ENCODE assay signal across 8 cellular contexts in the genomic region with DNA sequence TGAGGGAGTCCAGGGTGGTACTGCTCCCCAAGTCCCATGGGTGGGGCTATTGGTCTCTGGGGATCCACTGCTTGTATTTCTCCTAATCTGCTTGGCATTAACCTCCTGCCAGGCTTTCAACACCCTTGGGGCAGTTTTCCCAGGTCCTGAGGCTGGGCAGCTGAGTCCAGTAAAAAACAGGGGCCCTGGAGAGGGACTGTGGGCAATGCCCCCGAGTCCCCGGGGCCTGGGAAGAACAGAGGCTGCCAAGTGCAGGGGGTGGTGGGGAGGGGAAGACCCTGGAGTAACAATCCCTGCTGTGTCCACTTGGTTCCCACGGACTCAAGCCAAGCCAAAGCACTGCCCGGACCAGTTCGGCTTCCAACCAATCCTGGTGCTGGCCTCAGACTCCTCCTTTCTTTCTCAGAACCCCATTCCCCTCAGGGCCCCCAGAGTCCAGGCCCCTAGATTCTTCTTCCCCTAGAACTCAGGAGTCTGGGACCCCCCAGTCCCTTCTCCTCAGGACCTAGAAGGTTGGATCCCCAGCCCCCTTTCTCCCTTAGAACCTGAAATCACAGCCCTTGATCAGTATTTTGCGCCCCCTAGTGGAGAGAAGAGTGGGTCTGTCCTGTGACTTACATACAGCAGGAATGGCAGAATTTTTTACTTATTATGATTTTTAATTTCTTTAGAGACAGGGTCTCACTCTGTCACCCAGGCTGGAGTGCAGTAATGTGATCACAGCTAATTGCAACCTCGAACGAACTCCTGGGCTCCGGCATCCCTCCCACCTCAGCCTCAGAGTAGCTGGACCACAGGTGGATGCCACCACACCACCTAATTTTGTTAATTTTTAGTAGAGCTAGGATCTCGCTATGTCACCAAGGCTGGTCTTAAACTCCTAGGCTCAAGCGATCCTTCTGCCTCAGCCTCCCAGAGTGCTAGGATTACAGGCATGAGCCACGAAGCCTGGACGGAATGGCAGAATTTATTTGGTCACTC. TPM values are rescaled to one million over a fixed set of nuclear protein-coding genes. Genes with fewer than 3 reads are reported as not detected.
A peak's percentile ranks its signal among the peaks of the same experiment; 100 is the strongest.
DNase-seq lines count a peak whose midpoint lies in the region; ATAC-seq, FAIRE-seq and TF ChIP-seq lines count a peak whose summit lies in the region.

No MANE protein-coding gene starts in this region.

- TF ChIP-seq CTCF in VCaP (conservative IDR thresholded peaks at IDR 0.05) (peak; percentile 96), left lung (IDR thresholded peaks at IDR 0.05) (peak; percentile 86 to 87)

- H3K27me3 ChIP-seq in left lung, result no peaks in the 10 kb centered on the region

- ATAC-seq in left lung (peak; percentile 16), HG03135 (IDR thresholded peaks at IDR 0.05; ENCODE audit: unreplicated experiment) (no peak)

- H3K27ac ChIP-seq in VCaP (peak overlapping the region; percentile 69), caudate nucleus (ENCODE audit: low read depth, low read length) (peak overlapping the region; percentile 83), left lung (no peak overlapping the region)

- intact Hi-C loops in left lung (cut with DNase I), result loop anchor here in 1 of 2 donors (5.0 kb wide), 1 partner anchor 49 kb away; no protein-coding TSS in a partner anchor

- peaks cover 0 to 10% of the 10 kb centered on the region in 2 donors for H3K36me3 ChIP-seq in left lung

- no peak for FAIRE-seq in GM12891 (lab: Jason Lieb, UNC)

- H3K9me3 ChIP-seq in left lung, result no peaks in the 10 kb centered on the region

- DNase-seq in A172 (ENCODE audit: low spot score), result peak; percentile 50
- peak; percentile 59 for DNase-seq in GM12891 (ENCODE audit: insufficient read length, low spot score)
- DNase-seq in NCI-H2171 (lab: John Stamatoyannopoulos, UW), result peak; percentile 77
- peak in 59 of 61 donors; percentile 25 to 91 (median 74) for DNase-seq in caudate nucleus (lab: John Stamatoyannopoulos, UW)
- no peak for DNase-seq in left lung
- peak; percentile 29 for DNase-seq in stimulated activated CD4-positive, alpha-beta T cell treated with anti-CD3 and anti-CD28 coated beads, Interleukin-4, amount 100 ng/mL, for 1 hour

- peaks cover 7 to 30% of the 10 kb centered on the region in 2 donors for H3K4me1 ChIP-seq in left lung

- TF ChIP-seq POLR2A in GM12891 (IDR thresholded peaks at IDR 0.05; ENCODE audit: low read depth, low read length), result no peak

- no peak overlapping the region for H3K4me3 ChIP-seq in left lung

TF ChIP-seq in GM12891, 5 proteins besides CTCF, POLR2A, EP300 and RAD21:
- TF ChIP-seq POU2F2 (IDR thresholded peaks at IDR 0.05; ENCODE audit: low read depth, low read length) (no peak), PAX5 (IDR thresholded peaks at IDR 0.05; ENCODE audit: insufficient read depth, low read length, severe bottlenecking) (no peak), SPI1 (IDR thresholded peaks at IDR 0.05; ENCODE audit: low read depth, low read length) (no peak), TAF1 (IDR thresholded peaks at IDR 0.05; ENCODE audit: low read depth, low read length) (no peak), POLR2AphosphoS5 (IDR thresholded peaks at IDR 0.05; ENCODE audit: low read depth, low read length) (no peak)

RNA-seq across cellular contexts. Expression of a gene that starts 3.7 kb away (rescaled TPM):
- 23.3 and 28.1 TPM in 2 replicates for total RNA-seq in A172 (2014; rRNA removed; shearing (Covaris generic))
- 34.0 TPM for polyA plus RNA-seq in GM12891 (2012; ENCODE audit: low read depth, missing spikeins)
- total RNA-seq in left lung, result 100 to 1,000 TPM; 113 to 118 TPM

RNA-seq across cellular contexts. Expression of a gene that starts 5.6 kb away (rescaled TPM):
- not detected in 2 replicates for total RNA-seq in A172 (2014; rRNA removed; shearing (Covaris generic))
- not detected for polyA plus RNA-seq in GM12891 (2012; ENCODE audit: low read depth, missing spikeins)
- 10 to 100 TPM; 20.2 to 27.6 TPM for total RNA-seq in left lung

RNA-seq across cellular contexts. Expression of a gene that starts 9.4 kb away (rescaled TPM):
- not detected in 2 replicates for total RNA-seq in A172 (2014; rRNA removed; shearing (Covaris generic))
- polyA plus RNA-seq in GM12891 (2012; ENCODE audit: low read depth, missing spikeins), result 0.28 TPM
- total RNA-seq in left lung, result not detected

RNA-seq across cellular contexts. Expression of a gene that starts 37.1 kb away (rescaled TPM):
- not detected in 2 replicates for total RNA-seq in A172 (2014; rRNA removed; shearing (Covaris generic))
- 9.0 TPM for polyA plus RNA-seq in GM12891 (2012; ENCODE audit: low read depth, missing spikeins)
- 100 to 1,000 TPM; 248 to 569 TPM for total RNA-seq in left lung

RNA-seq across cellular contexts. Expression of a gene that starts 45.9 kb away (rescaled TPM):
- total RNA-seq in A172 (2014; rRNA removed; shearing (Covaris generic)), result 0.14 and 0.86 TPM in 2 replicates
- 0.64 TPM for polyA plus RNA-seq in GM12891 (2012; ENCODE audit: low read depth, missing spikeins)
- total RNA-seq in left lung, result 100 to 1,000 TPM; 196 to 757 TPM

Comparison
In these comparisons a context has a peak if more than half of its experiments do, and no peak if none do; other contexts are left out.
1. DNase-seq: peak in A172 (single experiment), GM12891 (single experiment), NCI-H2171 (single experiment), caudate nucleus (59 of 61) and stimulated activated CD4-positive, alpha-beta T cell treated with anti-CD3 and anti-CD28 coated beads, Interleukin-4, amount 100 ng/mL, for 1 hour (single experiment); none in left lung (0 of 2).
2. H3K27ac ChIP-seq: peak in VCaP (single experiment) and caudate nucleus (single experiment); none in left lung (0 of 2).
3. RNA of a gene that starts 5.6 kb away (total RNA-seq): 20.2 to 27.6 TPM in left lung; not detected in A172; every median in the first group is over 10 times any median in the second.